2 cellular contexts compared by ENCODE assay signal in the genomic region with DNA sequence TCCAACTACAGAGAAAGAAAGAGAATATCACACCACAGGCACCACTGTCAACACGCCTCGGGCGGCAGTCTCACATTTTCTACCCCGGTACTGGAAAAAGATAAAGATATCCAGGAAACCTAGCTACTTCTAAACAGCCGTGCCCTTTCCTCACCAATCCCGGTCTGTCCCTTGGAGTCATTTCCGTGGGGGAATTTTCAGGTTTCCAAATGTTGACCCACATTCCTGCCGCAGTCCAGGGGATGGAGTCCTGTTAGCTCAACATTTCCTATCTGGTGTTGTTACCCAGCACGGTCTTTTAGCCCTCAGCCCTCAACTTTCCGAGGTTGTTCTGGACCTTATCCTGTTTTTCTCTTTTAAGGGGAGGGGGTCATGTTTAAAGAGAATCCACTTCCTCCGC.
TF ChIP-seq lines count a peak whose summit lies in the region.

No MANE protein-coding gene starts in this region.

TF ChIP-seq in liver, 16 proteins besides CTCF, POLR2A, EP300 and RAD21:
- peak; percentile 20 for TF ChIP-seq SP1 (IDR thresholded peaks at IDR 0.05)
- TF ChIP-seq NR2F2 (IDR thresholded peaks at IDR 0.05) = peak; percentile 63
- TF ChIP-seq FOXA2 (IDR thresholded peaks at IDR 0.05) = no peak
- TF ChIP-seq, protein P1, sequence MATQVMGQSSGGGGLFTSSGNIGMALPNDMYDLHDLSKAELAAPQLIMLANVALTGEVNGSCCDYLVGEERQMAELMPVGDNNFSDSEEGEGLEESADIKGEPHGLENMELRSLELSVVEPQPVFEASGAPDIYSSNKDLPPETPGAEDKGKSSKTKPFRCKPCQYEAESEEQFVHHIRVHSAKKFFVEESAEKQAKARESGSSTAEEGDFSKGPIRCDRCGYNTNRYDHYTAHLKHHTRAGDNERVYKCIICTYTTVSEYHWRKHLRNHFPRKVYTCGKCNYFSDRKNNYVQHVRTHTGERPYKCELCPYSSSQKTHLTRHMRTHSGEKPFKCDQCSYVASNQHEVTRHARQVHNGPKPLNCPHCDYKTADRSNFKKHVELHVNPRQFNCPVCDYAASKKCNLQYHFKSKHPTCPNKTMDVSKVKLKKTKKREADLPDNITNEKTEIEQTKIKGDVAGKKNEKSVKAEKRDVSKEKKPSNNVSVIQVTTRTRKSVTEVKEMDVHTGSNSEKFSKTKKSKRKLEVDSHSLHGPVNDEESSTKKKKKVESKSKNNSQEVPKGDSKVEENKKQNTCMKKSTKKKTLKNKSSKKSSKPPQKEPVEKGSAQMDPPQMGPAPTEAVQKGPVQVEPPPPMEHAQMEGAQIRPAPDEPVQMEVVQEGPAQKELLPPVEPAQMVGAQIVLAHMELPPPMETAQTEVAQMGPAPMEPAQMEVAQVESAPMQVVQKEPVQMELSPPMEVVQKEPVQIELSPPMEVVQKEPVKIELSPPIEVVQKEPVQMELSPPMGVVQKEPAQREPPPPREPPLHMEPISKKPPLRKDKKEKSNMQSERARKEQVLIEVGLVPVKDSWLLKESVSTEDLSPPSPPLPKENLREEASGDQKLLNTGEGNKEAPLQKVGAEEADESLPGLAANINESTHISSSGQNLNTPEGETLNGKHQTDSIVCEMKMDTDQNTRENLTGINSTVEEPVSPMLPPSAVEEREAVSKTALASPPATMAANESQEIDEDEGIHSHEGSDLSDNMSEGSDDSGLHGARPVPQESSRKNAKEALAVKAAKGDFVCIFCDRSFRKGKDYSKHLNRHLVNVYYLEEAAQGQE (IDR thresholded peaks at IDR 0.05) = peak; percentile 33

TF ChIP-seq in HepG2, 621 proteins besides CTCF, POLR2A, EP300 and RAD21:
- no peak for TF ChIP-seq ZBTB7B (CRISPR knock-in tag; IDR thresholded peaks at IDR 0.05)
- no peak for TF ChIP-seq SOX5 (CRISPR knock-in tag; IDR thresholded peaks at IDR 0.05; ENCODE audit: borderline replicate concordance)
- TF ChIP-seq GATAD2A (CRISPR knock-in tag; IDR thresholded peaks at IDR 0.05) = no peak
- TF ChIP-seq NFE2 (CRISPR knock-in tag; IDR thresholded peaks at IDR 0.05) = no peak
- TF ChIP-seq, protein P2, sequence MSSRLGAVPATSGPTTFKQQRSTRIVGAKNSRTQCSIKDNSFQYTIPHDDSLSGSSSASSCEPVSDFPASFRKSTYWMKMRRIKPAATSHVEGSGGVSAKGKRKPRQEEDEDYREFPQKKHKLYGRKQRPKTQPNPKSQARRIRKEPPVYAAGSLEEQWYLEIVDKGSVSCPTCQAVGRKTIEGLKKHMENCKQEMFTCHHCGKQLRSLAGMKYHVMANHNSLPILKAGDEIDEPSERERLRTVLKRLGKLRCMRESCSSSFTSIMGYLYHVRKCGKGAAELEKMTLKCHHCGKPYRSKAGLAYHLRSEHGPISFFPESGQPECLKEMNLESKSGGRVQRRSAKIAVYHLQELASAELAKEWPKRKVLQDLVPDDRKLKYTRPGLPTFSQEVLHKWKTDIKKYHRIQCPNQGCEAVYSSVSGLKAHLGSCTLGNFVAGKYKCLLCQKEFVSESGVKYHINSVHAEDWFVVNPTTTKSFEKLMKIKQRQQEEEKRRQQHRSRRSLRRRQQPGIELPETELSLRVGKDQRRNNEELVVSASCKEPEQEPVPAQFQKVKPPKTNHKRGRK (CRISPR knock-in tag; IDR thresholded peaks at IDR 0.05) = no peak
- TF ChIP-seq ZNF761 (CRISPR knock-in tag; conservative IDR thresholded peaks at IDR 0.05) = no peak
- TF ChIP-seq, protein P3, sequence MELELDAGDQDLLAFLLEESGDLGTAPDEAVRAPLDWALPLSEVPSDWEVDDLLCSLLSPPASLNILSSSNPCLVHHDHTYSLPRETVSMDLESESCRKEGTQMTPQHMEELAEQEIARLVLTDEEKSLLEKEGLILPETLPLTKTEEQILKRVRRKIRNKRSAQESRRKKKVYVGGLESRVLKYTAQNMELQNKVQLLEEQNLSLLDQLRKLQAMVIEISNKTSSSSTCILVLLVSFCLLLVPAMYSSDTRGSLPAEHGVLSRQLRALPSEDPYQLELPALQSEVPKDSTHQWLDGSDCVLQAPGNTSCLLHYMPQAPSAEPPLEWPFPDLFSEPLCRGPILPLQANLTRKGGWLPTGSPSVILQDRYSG (CRISPR knock-in tag; IDR thresholded peaks at IDR 0.05) = no peak
- TF ChIP-seq, protein P4, sequence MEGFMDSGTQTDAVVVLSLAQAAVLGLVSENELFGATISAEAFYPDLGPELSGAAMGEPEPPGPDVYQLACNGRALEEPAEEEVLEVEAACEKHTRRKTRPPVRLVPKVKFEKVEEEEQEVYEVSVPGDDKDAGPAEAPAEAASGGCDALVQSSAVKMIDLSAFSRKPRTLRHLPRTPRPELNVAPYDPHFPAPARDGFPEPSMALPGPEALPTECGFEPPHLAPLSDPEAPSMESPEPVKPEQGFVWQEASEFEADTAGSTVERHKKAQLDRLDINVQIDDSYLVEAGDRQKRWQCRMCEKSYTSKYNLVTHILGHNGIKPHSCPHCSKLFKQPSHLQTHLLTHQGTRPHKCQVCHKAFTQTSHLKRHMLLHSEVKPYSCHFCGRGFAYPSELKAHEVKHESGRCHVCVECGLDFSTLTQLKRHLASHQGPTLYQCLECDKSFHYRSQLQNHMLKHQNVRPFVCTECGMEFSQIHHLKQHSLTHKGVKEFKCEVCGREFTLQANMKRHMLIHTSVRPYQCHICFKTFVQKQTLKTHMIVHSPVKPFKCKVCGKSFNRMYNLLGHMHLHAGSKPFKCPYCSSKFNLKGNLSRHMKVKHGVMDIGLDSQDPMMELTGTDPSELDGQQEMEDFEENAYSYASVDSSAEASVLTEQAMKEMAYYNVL (CRISPR knock-in tag; IDR thresholded peaks at IDR 0.05; ENCODE audit: borderline replicate concordance) = no peak
- TF ChIP-seq ATF4 (CRISPR knock-in tag; IDR thresholded peaks at IDR 0.05) = no peak
- no peak for TF ChIP-seq ZFX (CRISPR knock-in tag; IDR thresholded peaks at IDR 0.05; ENCODE audit: low read depth)
TF ChIP-seq in HepG2: peak in this region for 0.
